17 cellular contexts compared by ENCODE assay signal in the genomic region with DNA sequence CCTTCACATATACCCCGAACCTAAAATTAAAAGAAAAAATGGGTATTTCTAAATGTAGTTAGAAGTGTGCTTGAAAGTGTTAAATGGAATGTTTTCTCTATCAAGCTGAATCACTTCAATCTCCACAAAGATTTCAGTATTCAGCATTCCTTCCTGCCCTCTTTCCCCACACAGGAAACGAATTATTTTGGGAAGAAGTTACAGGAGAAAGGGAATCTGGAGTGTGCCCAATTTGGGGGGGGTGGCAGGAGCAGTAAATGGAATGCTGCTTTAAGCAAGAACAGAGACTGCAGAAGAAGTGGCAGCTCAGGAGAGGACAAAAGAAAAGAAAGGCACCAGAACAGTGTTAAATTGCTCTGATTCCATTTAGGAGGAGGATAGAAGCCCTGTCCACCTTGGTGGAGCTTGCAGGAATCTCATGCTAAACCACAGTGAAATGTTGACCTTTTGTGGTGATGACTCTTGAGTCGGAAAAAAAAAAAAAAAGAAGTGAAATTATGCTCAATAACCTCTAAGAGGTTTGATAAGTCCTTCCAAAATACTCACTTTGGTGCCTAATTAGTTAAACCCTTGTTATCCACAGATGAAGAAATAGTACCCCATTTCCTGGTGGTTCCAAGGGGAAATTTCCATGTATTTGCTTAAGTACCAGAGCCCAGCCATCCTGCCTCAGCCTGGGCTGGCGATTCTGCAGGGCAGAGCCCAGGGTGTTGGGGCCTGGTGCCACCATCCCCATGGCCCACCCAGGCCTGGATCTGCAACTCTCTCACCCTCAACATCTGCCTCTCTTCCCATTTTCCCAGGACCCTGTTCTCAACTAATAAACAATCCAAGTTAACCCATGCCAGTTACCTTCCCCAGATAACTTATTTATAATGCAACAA. TPM values are rescaled to one million over a fixed set of nuclear protein-coding genes. Genes with fewer than 3 reads are reported as not detected.
"Had no signal": no experiment of that assay in that cellular context is flagged by ENCODE, and none has a peak within 500 bp of the region (broad histone marks: within the 10 kb centered on the region; RNA-seq: fewer than 3 reads in every experiment).

No MANE protein-coding gene starts in this region.

- DNase-seq: activated CD4-positive, CD25-positive, alpha-beta regulatory T cell treated with anti-CD3 and anti-CD28 coated beads, Interleukin-2, amount 50 U/mL, for 72 hours; activated naive CD4-positive, alpha-beta T cell treated with anti-CD3 and anti-CD28 coated beads for 36 hours; central memory CD4-positive, alpha-beta T cell; cortex of kidney; effector CD8-positive, alpha-beta T cell; esophagus squamous epithelium; hypothalamus; psoas muscle; right lobe of liver; T-cell; T-helper 9 cell had no signal

- H3K9me3 Mint-ChIP-seq: activated naive CD4-positive, alpha-beta T cell treated with anti-CD3 and anti-CD28 coated beads for 36 hours; activated T-helper 2 cell treated with anti-CD3 and anti-CD28 coated beads, Interferon-gamma antibody, Interleukin-2, Interleukin-4, amounts not matched to agents 10 μg/mL and 5 μg/mL and 100 μg/mL, durations not matched to agents 14 hours and 24 hours and 36 hours; stimulated activated naive CD8-positive, alpha-beta T cell treated with anti-CD3 and anti-CD28 coated beads, Interleukin-15, Interleukin-2, amounts not matched to agents 100 ng/mL and 50 ng/mL, for 24 hours had no signal

- H3K27ac Mint-ChIP-seq: activated naive CD4-positive, alpha-beta T cell treated with anti-CD3 and anti-CD28 coated beads for 36 hours; activated T-helper 2 cell treated with anti-CD3 and anti-CD28 coated beads, Interferon-gamma antibody, Interleukin-2, Interleukin-4, amounts not matched to agents 10 μg/mL and 5 μg/mL and 100 μg/mL, durations not matched to agents 14 hours and 24 hours and 36 hours; brain; mesothelial cell of epicardium; stimulated activated naive CD8-positive, alpha-beta T cell treated with anti-CD3 and anti-CD28 coated beads, Interleukin-15, Interleukin-2, amounts not matched to agents 100 ng/mL and 50 ng/mL, for 24 hours; T-cell; type B pancreatic cell had no signal

- H3K4me1 Mint-ChIP-seq: brain, T-cell had no signal

- H3K36me3 Mint-ChIP-seq: brain, mesothelial cell of epicardium, T-cell, type B pancreatic cell had no signal

- H3K27me3 Mint-ChIP-seq: type B pancreatic cell had no signal

- H3K4me3 Mint-ChIP-seq: activated naive CD4-positive, alpha-beta T cell treated with anti-CD3 and anti-CD28 coated beads for 36 hours; brain; mesothelial cell of epicardium; stimulated activated naive CD8-positive, alpha-beta T cell treated with anti-CD3 and anti-CD28 coated beads, Interleukin-15, Interleukin-2, amounts not matched to agents 100 ng/mL and 50 ng/mL, for 24 hours; T-cell; type B pancreatic cell had no signal

RNA-seq across cellular contexts. Expression of a gene that starts 56.5 kb away (rescaled TPM):
- total RNA-seq: activated T-helper 2 cell treated with anti-CD3 and anti-CD28 coated beads, Interferon-gamma antibody, Interleukin-2, Interleukin-4, amounts not matched to agents 10 μg/mL and 5 μg/mL and 100 μg/mL, durations not matched to agents 14 hours and 24 hours and 36 hours; osteocyte had no signal
